ENCODE assay signal across 1 cellular context in the genomic region with DNA sequence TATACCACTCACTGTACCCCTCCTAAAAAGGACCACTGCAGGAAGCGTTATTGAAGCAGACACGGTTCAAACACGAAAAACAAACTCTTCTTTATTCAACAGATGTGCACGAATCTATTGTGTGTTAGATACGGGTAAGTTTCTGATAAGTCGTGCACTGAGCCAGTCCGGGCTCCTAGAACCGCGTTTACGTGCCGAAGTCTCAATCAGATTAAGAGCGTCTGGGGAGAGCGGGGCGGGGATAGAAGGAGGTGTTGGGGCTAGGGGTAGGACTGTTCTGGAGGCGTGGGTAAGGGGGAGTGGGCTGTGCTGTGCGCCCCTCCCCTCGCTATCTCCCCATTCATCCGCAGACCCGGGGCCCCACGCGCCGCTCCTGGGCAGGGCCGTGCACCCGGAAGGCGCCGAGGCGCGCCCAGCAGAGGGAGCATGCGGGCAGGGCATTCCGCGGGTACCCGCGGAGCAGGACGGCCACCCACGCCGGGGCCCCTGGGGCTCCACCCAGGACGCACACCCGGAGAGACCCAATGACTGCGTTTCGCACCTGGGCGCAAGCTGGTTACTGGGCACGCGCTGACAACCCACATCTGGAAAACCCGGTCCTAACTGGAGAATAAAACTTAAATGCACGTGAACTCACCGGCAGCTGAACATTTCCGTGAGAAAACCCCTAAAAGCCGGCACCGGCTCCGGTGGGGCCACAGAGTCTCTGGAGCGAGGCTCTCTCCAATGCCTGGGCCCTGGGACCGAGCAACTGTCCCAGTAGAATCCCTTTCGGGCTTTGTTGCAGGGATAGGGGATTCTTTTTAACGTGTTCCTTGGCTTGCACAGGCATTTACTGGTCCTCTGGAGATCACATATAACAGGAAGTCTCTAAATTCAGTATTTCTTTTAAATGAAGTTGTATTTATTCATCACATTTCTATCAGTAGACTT.
A peak's percentile ranks its signal among the peaks of the same experiment; 100 is the strongest.
TF ChIP-seq lines count a peak whose summit lies in the region.

No MANE protein-coding gene starts in this region.

TF ChIP-seq in HepG2, 621 proteins besides CTCF, POLR2A, EP300 and RAD21 (continued from another document and continues in another):
- TF ChIP-seq, protein P1, sequence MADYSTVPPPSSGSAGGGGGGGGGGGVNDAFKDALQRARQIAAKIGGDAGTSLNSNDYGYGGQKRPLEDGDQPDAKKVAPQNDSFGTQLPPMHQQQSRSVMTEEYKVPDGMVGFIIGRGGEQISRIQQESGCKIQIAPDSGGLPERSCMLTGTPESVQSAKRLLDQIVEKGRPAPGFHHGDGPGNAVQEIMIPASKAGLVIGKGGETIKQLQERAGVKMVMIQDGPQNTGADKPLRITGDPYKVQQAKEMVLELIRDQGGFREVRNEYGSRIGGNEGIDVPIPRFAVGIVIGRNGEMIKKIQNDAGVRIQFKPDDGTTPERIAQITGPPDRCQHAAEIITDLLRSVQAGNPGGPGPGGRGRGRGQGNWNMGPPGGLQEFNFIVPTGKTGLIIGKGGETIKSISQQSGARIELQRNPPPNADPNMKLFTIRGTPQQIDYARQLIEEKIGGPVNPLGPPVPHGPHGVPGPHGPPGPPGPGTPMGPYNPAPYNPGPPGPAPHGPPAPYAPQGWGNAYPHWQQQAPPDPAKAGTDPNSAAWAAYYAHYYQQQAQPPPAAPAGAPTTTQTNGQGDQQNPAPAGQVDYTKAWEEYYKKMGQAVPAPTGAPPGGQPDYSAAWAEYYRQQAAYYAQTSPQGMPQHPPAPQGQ (CRISPR knock-in tag; IDR thresholded peaks at IDR 0.05; ENCODE audit: borderline replicate concordance) = no peak
- TF ChIP-seq, protein P2, sequence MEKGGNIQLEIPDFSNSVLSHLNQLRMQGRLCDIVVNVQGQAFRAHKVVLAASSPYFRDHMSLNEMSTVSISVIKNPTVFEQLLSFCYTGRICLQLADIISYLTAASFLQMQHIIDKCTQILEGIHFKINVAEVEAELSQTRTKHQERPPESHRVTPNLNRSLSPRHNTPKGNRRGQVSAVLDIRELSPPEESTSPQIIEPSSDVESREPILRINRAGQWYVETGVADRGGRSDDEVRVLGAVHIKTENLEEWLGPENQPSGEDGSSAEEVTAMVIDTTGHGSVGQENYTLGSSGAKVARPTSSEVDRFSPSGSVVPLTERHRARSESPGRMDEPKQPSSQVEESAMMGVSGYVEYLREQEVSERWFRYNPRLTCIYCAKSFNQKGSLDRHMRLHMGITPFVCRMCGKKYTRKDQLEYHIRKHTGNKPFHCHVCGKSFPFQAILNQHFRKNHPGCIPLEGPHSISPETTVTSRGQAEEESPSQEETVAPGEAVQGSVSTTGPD (CRISPR knock-in tag; IDR thresholded peaks at IDR 0.05) = no peak
- TF ChIP-seq MXD4 (CRISPR knock-in tag; IDR thresholded peaks at IDR 0.05) (peak; percentile 79; the same call in 1 of the 2 replicates), POGZ (CRISPR knock-in tag; IDR thresholded peaks at IDR 0.05) (peak; percentile 85), RXRB (CRISPR knock-in tag; IDR thresholded peaks at IDR 0.05; ENCODE audit: borderline replicate concordance) (peak; percentile 32), JARID2 (CRISPR knock-in tag; IDR thresholded peaks at IDR 0.05; ENCODE audit: insufficient replicate concordance) (peak; percentile 80), ATF7 (IDR thresholded peaks at IDR 0.05) (no peak), ATF7 (CRISPR knock-in tag; IDR thresholded peaks at IDR 0.05) (0 out of 2 replicates have a peak, but pooled peaks have one; percentile 29), PCBP2 (optimal IDR thresholded peaks at IDR 0.05; ENCODE audit: low read depth, low read length, poor library complexity, severe bottlenecking) (no peak), RBFOX2 (IDR thresholded peaks at IDR 0.05; ENCODE audit: low read depth, low read length) (peak; percentile 70), KAT7 (CRISPR knock-in tag; IDR thresholded peaks at IDR 0.05; ENCODE audit: borderline replicate concordance) (no peak), HDAC1 (CRISPR knock-in tag; IDR thresholded peaks at IDR 0.05) (peak; percentile 89), SKI (IDR thresholded peaks at IDR 0.05; ENCODE audit: partially characterized antibody) (peak; percentile 29), NRL (CRISPR knock-in tag; IDR thresholded peaks at IDR 0.05; ENCODE audit: borderline replicate concordance) (no peak), LBX2 (CRISPR knock-in tag; IDR thresholded peaks at IDR 0.05; ENCODE audit: borderline replicate concordance) (no peak), ZNF234 (CRISPR knock-in tag; conservative IDR thresholded peaks at IDR 0.05) (no peak), ZNF496 (CRISPR knock-in tag; IDR thresholded peaks at IDR 0.05; ENCODE audit: insufficient replicate concordance) (no peak), BRD4 (CRISPR knock-in tag; IDR thresholded peaks at IDR 0.05) (peak; percentile 55; the same call in 1 of the 2 replicates), EED (CRISPR knock-in tag; IDR thresholded peaks at IDR 0.05) (no peak), TSC22D2 (CRISPR knock-in tag; IDR thresholded peaks at IDR 0.05; ENCODE audit: borderline replicate concordance) (no peak), SYNCRIP (IDR thresholded peaks at IDR 0.05; ENCODE audit: insufficient read depth, low read depth, low read length) (no peak), MNT (IDR thresholded peaks at IDR 0.05) (no peak), ASH2L (IDR thresholded peaks at IDR 0.05; ENCODE audit: insufficient read length, low read depth, low read length) (no peak), ZNF577 (CRISPR knock-in tag; IDR thresholded peaks at IDR 0.05; ENCODE audit: borderline replicate concordance, low read depth) (no peak), ATM (IDR thresholded peaks at IDR 0.05; ENCODE audit: borderline replicate concordance) (no peak), ZNF879 (CRISPR knock-in tag; IDR thresholded peaks at IDR 0.05) (no peak; the same call in 1 of the 2 replicates), CSRNP1 (CRISPR knock-in tag; IDR thresholded peaks at IDR 0.05) (peak; percentile 77), ZNF570 (CRISPR knock-in tag; IDR thresholded peaks at IDR 0.05; ENCODE audit: borderline replicate concordance) (no peak), MAFG (CRISPR knock-in tag; IDR thresholded peaks at IDR 0.05) (no peak), MXD1 (CRISPR knock-in tag; IDR thresholded peaks at IDR 0.05) (peak; percentile 90), SRF (IDR thresholded peaks at IDR 0.05; ENCODE audit: low read depth, low read length) (no peak), PAWR (CRISPR knock-in tag; IDR thresholded peaks at IDR 0.05; ENCODE audit: borderline replicate concordance) (no peak), SUZ12 (IDR thresholded peaks at IDR 0.05; ENCODE audit: low read depth, low read length) (no peak), MBNL3 (CRISPR knock-in tag; conservative IDR thresholded peaks at IDR 0.05) (no peak), CEBPZ (IDR thresholded peaks at IDR 0.05; ENCODE audit: low read length) (no peak), ZNF883 (CRISPR knock-in tag; IDR thresholded peaks at IDR 0.05; ENCODE audit: not compliant biosample characterization) (peak; percentile 35), RFX5 (IDR thresholded peaks at IDR 0.05; ENCODE audit: low read depth, low read length) (no peak; the same call in 1 of the 2 replicates), ZSCAN9 (CRISPR knock-in tag; IDR thresholded peaks at IDR 0.05; ENCODE audit: borderline replicate concordance) (no peak), KLF6 (CRISPR knock-in tag; IDR thresholded peaks at IDR 0.05) (no peak), KLF9 (CRISPR knock-in tag; IDR thresholded peaks at IDR 0.05; ENCODE audit: low read depth) (no peak), ZNF878 (CRISPR knock-in tag; IDR thresholded peaks at IDR 0.05) (0 out of 2 replicates have a peak, but pooled peaks have one; percentile 47), ZNF556 (CRISPR knock-in tag; IDR thresholded peaks at IDR 0.05; ENCODE audit: borderline replicate concordance) (peak; percentile 82; the same call in 1 of the 2 replicates), PAF1 (CRISPR knock-in tag; IDR thresholded peaks at IDR 0.05) (no peak), SAFB2 (CRISPR knock-in tag; IDR thresholded peaks at IDR 0.05; ENCODE audit: borderline replicate concordance, low read depth) (no peak), SIX4 (CRISPR knock-in tag; IDR thresholded peaks at IDR 0.05) (no peak)
- TF ChIP-seq, protein P3, sequence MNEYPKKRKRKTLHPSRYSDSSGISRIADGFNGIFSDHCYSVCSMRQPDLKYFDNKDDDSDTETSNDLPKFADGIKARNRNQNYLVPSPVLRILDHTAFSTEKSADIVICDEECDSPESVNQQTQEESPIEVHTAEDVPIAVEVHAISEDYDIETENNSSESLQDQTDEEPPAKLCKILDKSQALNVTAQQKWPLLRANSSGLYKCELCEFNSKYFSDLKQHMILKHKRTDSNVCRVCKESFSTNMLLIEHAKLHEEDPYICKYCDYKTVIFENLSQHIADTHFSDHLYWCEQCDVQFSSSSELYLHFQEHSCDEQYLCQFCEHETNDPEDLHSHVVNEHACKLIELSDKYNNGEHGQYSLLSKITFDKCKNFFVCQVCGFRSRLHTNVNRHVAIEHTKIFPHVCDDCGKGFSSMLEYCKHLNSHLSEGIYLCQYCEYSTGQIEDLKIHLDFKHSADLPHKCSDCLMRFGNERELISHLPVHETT (CRISPR knock-in tag; conservative IDR thresholded peaks at IDR 0.05) = peak; percentile 68
- TF ChIP-seq, protein P4, sequence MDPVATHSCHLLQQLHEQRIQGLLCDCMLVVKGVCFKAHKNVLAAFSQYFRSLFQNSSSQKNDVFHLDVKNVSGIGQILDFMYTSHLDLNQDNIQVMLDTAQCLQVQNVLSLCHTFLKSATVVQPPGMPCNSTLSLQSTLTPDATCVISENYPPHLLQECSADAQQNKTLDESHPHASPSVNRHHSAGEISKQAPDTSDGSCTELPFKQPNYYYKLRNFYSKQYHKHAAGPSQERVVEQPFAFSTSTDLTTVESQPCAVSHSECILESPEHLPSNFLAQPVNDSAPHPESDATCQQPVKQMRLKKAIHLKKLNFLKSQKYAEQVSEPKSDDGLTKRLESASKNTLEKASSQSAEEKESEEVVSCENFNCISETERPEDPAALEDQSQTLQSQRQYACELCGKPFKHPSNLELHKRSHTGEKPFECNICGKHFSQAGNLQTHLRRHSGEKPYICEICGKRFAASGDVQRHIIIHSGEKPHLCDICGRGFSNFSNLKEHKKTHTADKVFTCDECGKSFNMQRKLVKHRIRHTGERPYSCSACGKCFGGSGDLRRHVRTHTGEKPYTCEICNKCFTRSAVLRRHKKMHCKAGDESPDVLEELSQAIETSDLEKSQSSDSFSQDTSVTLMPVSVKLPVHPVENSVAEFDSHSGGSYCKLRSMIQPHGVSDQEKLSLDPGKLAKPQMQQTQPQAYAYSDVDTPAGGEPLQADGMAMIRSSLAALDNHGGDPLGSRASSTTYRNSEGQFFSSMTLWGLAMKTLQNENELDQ (CRISPR knock-in tag; IDR thresholded peaks at IDR 0.05; ENCODE audit: borderline replicate concordance) = no peak
- TF ChIP-seq, protein P5, sequence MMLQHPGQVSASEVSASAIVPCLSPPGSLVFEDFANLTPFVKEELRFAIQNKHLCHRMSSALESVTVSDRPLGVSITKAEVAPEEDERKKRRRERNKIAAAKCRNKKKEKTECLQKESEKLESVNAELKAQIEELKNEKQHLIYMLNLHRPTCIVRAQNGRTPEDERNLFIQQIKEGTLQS (CRISPR knock-in tag; IDR thresholded peaks at IDR 0.05) = peak; percentile 38; the same call in 1 of the 2 replicates
